17 cellular contexts compared by ENCODE assay signal in the genomic region with DNA sequence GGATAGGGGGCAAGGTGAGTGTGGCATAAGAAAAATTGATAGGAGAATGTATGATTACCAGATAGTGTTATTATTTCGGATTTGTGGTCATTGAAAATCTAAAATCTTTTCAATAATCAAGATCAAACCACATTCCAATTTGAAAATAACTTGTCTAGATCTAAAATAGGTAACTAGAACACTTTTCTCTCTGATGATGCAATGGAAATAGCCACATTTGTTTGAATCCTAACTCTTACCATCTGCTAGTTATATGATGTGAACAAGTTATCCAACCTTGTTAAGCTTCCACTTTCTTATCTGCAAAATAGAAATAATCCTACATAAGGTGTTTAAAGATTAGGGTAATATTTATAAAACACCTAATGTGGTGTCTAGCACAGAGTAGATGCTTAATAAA.
"Had no signal": no experiment of that assay in that cellular context is flagged by ENCODE, and none has a peak within 500 bp of the region (broad histone marks: within the 10 kb centered on the region; RNA-seq: fewer than 3 reads in every experiment).

No MANE protein-coding gene starts in this region.

- H3K9me3 ChIP-seq: gastroesophageal sphincter, heart left ventricle, mucosa of descending colon, prostate gland, upper lobe of right lung had no signal

- H3K4me3 ChIP-seq: cardiac muscle cell, gastroesophageal sphincter, heart left ventricle, mucosa of descending colon, neural progenitor cell, prostate gland, upper lobe of right lung had no signal

- H3K27ac ChIP-seq: cardiac muscle cell, heart left ventricle, neural progenitor cell, prostate gland, upper lobe of right lung had no signal

- ATAC-seq: esophagus mucosa; gastroesophageal sphincter; heart left ventricle; mucosa of descending colon; right cardiac atrium; stimulated activated memory B cell treated with anti-CD40 and anti-IgM and Interleukin-4, amounts not matched to agents 10 μg/mL and 1 μg/mL and 100 μg/mL, for 72 hours; upper lobe of right lung had no signal

- H3K36me3 ChIP-seq: prostate gland had no signal

- H3K9ac ChIP-seq: neural progenitor cell had no signal

- H2AFZ ChIP-seq: neural progenitor cell had no signal

- H3K27me3 ChIP-seq: cardiac muscle cell, gastroesophageal sphincter, heart left ventricle, neural progenitor cell, upper lobe of right lung had no signal

- H3K4me2 ChIP-seq: neural progenitor cell had no signal

- DNase-seq: activated CD4-positive, alpha-beta T cell treated with anti-CD3 and anti-CD28 coated beads, Interleukin-2, amount 10 ng/mL, durations not matched to agents 7 days and 5 days; activated CD8-positive, alpha-beta memory T cell treated with anti-CD3 and anti-CD28 coated beads for 24 hours; activated gamma-delta T cell; effector CD8-positive, alpha-beta T cell; heart left ventricle; mucosa of descending colon; naive B cell; right cardiac atrium; small intestine; stimulated activated CD4-positive, alpha-beta T cell treated with anti-CD3 and anti-CD28 coated beads, Interleukin-4, amount 100 ng/mL, for 24 hours; upper lobe of right lung had no signal
